ENCODE assay signal across 14 cellular contexts in the genomic region with DNA sequence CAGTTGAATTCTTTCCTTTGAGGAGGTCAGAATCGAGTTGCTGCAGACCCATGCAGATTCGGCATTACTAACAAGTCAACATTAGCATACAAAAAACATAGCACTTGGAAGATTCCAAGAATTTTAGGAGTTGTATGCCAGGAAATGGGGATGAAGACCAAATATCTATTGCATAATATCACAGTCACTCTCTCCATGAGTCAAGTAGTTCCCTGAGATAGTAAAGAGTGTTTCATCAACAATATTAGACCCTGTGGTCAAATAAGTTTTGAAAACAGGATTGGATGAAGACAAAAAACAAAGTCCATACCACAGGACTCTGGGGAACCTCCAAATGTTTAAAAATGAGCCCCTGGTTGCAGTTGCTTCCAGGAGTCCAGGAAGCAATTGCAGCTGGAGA. TPM values are rescaled to one million over a fixed set of nuclear protein-coding genes. Genes with fewer than 3 reads are reported as not detected.
DNase-seq lines count a peak whose midpoint lies in the region; ATAC-seq and TF ChIP-seq lines count a peak whose summit lies in the region.
"Had no signal": no experiment of that assay in that cellular context is flagged by ENCODE, and none has a peak within 500 bp of the region (broad histone marks: within the 10 kb centered on the region; RNA-seq: fewer than 3 reads in every experiment).

No MANE protein-coding gene starts in this region.

- no peaks in the 10 kb centered on the region for H3K27me3 ChIP-seq in right atrium auricular region
- no peaks in the 10 kb centered on the region for H3K27me3 ChIP-seq in adrenal gland
- H3K27me3 ChIP-seq: ascending aorta had no signal

- H3K36me3 Mint-ChIP-seq in stimulated activated naive B cell treated with anti-CD40 and anti-IgM and Interleukin-4, amounts not matched to agents 10 μg/mL and 1 μg/mL and 100 μg/mL, for 72 hours: no peaks in the 10 kb centered on the region
- H3K36me3 Mint-ChIP-seq: IgD-negative memory B cell, memory B cell had no signal

- H3K27ac Mint-ChIP-seq in stimulated activated naive B cell treated with anti-CD40 and anti-IgM and Interleukin-4, amounts not matched to agents 10 μg/mL and 1 μg/mL and 100 μg/mL, for 72 hours: no peak overlapping the region
- H3K27ac Mint-ChIP-seq: IgD-negative memory B cell, memory B cell had no signal

- H3K4me1 Mint-ChIP-seq in stimulated activated naive B cell treated with anti-CD40 and anti-IgM and Interleukin-4, amounts not matched to agents 10 μg/mL and 1 μg/mL and 100 μg/mL, for 72 hours: no peaks in the 10 kb centered on the region
- H3K4me1 Mint-ChIP-seq: IgD-negative memory B cell, memory B cell had no signal

- H3K4me1 ChIP-seq in right atrium auricular region (peaks cover 0 to 14% of the 10 kb centered on the region in 2 donors), adrenal gland (replicated peaks in 1 of 2) (peaks cover 0 to 13% of the 10 kb centered on the region in 2 donors)
- H3K4me1 ChIP-seq: ascending aorta had no signal

- no peaks in the 10 kb centered on the region for H3K27me3 Mint-ChIP-seq in stimulated activated naive B cell treated with anti-CD40 and anti-IgM and Interleukin-4, amounts not matched to agents 10 μg/mL and 1 μg/mL and 100 μg/mL, for 72 hours
- H3K27me3 Mint-ChIP-seq: IgD-negative memory B cell, memory B cell had no signal

- ATAC-seq in stimulated activated naive B cell treated with anti-CD40 and anti-IgM and Interleukin-4, amounts not matched to agents 10 μg/mL and 1 μg/mL and 100 μg/mL, for 72 hours (replicated peaks): no peak

- TF ChIP-seq CTCF in cardiac fibroblast (IDR thresholded peaks at IDR 0.05; ENCODE audit: low read depth, low read length) (no peak), right atrium auricular region (IDR thresholded peaks at IDR 0.05) (no peak), adrenal gland (IDR thresholded peaks at IDR 0.05) (no peak)

- intact Hi-C loops in adrenal gland (cut with DNase I): no loop called here

- H3K9me3 Mint-ChIP-seq in stimulated activated naive B cell treated with anti-CD40 and anti-IgM and Interleukin-4, amounts not matched to agents 10 μg/mL and 1 μg/mL and 100 μg/mL, for 72 hours: no peaks in the 10 kb centered on the region
- H3K9me3 Mint-ChIP-seq: memory B cell had no signal

- DNase-seq in HS-5 (ENCODE audit: low read depth) (peak; percentile 73), cardiac fibroblast (ENCODE audit: low read depth in 2 of 2) (peak; percentile 88 to 93), right atrium auricular region (ENCODE audit: low spot score) (no peak), stromal cell of bone marrow (ENCODE audit: low read depth) (peak; percentile 91), NCI-H1436 (lab: John Stamatoyannopoulos, UW) (no peak), adrenal gland (no peak)
- no peak for DNase-seq in stimulated activated naive B cell treated with anti-CD40 and anti-IgM and Interleukin-4, amounts not matched to agents 10 μg/mL and 1 μg/mL and 100 μg/mL, for 72 hours
- no peak for DNase-seq in stimulated activated CD4-positive, alpha-beta T cell treated with anti-CD3 and anti-CD28 coated beads, Interleukin-4, amount 100 ng/mL, for 24 hours
- DNase-seq: DMS79, NCI-H2081 had no signal

- H3K4me3 Mint-ChIP-seq in stimulated activated naive B cell treated with anti-CD40 and anti-IgM and Interleukin-4, amounts not matched to agents 10 μg/mL and 1 μg/mL and 100 μg/mL, for 72 hours: no peak overlapping the region
- H3K4me3 Mint-ChIP-seq: memory B cell had no signal

- H3K36me3 ChIP-seq in right atrium auricular region: no peaks in the 10 kb centered on the region
- no peaks in the 10 kb centered on the region for H3K36me3 ChIP-seq in adrenal gland (replicated peaks in 1 of 2)
- H3K36me3 ChIP-seq: ascending aorta had no signal

- H3K9me3 ChIP-seq in right atrium auricular region (no peaks in the 10 kb centered on the region), adrenal gland (replicated peaks in 1 of 3) (no peaks in the 10 kb centered on the region)
- H3K9me3 ChIP-seq: ascending aorta had no signal

- no peak for TF ChIP-seq POLR2A in adrenal gland (IDR thresholded peaks at IDR 0.05)

- WGBS in adrenal gland, 4 donors: 49 to 72% (median 52%) methylated on average over 2 of the region's 2 CpGs

- H3K27ac ChIP-seq in right atrium auricular region (peak overlapping the region; percentile 26 to 72), adrenal gland (peak overlapping the region in 2 of 5 donors; percentile 61 to 65)
- H3K27ac ChIP-seq: ascending aorta had no signal

- H3K4me3 ChIP-seq in cardiac fibroblast (replicated peaks in 1 of 2; ENCODE audit: low read depth in 2 of 2, low read length in 2 of 2) (no peak overlapping the region), right atrium auricular region (no peak overlapping the region), adrenal gland (no peak overlapping the region)
- H3K4me3 ChIP-seq: ascending aorta had no signal

RNA-seq across cellular contexts. Expression of a gene that starts 11.0 kb away (rescaled TPM):
- 100 to 1,000 TPM in 1 of 2 donors, 10 to 100 TPM in 1; 67.2 to 116 TPM for total RNA-seq in right atrium auricular region
- total RNA-seq in adrenal gland: 10 to 100 TPM; 25.3 to 74.3 (median 39.5) TPM
- 10 to 100 TPM; 13.3 to 24.3 (median 20.2) TPM for polyA plus RNA-seq in adrenal gland

RNA-seq across cellular contexts. Expression of a gene that starts 20.6 kb away (rescaled TPM):
- total RNA-seq in right atrium auricular region (not detected), adrenal gland (under 1 TPM in 4 of 8 donors, not detected in 4; 0.13 to 0.18 (median 0.15) TPM)
- polyA plus RNA-seq in adrenal gland: under 1 TPM in 2 of 3 donors, not detected in 1; 0.08 to 0.13 TPM
- total RNA-seq: ascending aorta, frontal cortex had no signal
- polyA plus RNA-seq: IgD-negative memory B cell had no signal

Comparison
In these comparisons a context has a peak if more than half of its experiments do, and no peak if none do; other contexts are left out.
1. DNase-seq: peak in HS-5 (single experiment), cardiac fibroblast (2 of 2) and stromal cell of bone marrow (single experiment); none in right atrium auricular region (single experiment), NCI-H1436 (single experiment), stimulated activated naive B cell treated with anti-CD40 and anti-IgM and Interleukin-4, amounts not matched to agents 10 μg/mL and 1 μg/mL and 100 μg/mL, for 72 hours (single experiment), adrenal gland (0 of 7) and stimulated activated CD4-positive, alpha-beta T cell treated with anti-CD3 and anti-CD28 coated beads, Interleukin-4, amount 100 ng/mL, for 24 hours (single experiment).